Comparison of ENCODE assay signal across 1 cellular context in the genomic region with DNA sequence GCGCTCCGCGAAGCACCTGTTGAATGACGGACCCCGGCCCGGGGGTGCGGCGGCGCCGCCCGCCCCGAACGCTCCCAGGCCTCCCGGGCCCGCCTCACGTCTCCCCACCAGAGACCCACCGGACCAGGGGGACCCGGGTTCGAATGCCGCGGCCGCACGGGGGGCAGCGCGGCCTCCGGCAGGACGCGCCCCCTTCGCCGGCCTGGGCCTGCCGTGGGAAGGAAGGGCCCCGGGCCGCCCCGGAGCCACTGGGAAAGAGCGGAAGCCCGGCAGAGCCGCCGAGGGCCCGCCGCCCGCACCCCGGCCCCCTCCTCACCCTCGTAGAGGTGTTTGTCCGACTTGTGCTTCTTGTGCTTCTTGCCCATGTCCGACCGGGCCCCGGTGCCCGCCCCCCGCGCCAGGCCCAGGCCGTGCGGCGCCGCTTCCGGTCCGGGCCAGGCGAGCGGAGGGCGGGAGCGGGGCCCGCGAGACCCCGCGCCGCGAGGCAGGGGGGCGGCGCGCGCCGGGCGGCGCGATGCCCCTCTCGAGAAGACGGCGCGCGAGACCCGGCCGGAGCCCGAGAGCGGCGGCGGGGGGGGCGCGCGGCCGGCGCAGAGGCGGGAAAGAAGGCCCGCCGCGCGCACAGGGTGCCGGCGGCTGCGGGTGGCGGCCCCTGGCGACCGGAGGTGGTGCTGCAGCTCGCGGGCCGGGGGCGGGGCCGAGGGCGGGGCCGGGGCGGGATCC.
A peak's percentile ranks its signal among the peaks of the same experiment; 100 is the strongest.
TF ChIP-seq lines count a peak whose summit lies in the region.

BRD7 (minus strand) TSS at position 579 of the 723 bp plus-strand sequence; CDS start at position 365, 214 bp downstream.

TF ChIP-seq in HepG2, 621 proteins besides CTCF, POLR2A, EP300 and RAD21 (continued from another document and continues in another):
- TF ChIP-seq ZNF781 (CRISPR knock-in tag; IDR thresholded peaks at IDR 0.05; ENCODE audit: borderline replicate concordance, not compliant biosample characterization) (no peak), GFI1 (CRISPR knock-in tag; IDR thresholded peaks at IDR 0.05; ENCODE audit: borderline replicate concordance) (no peak), HOXD1 (CRISPR knock-in tag; IDR thresholded peaks at IDR 0.05) (no peak), SCMH1 (CRISPR knock-in tag; IDR thresholded peaks at IDR 0.05; ENCODE audit: borderline replicate concordance) (no peak), ZNF607 (CRISPR knock-in tag; IDR thresholded peaks at IDR 0.05; ENCODE audit: borderline replicate concordance) (no peak), HNRNPLL (IDR thresholded peaks at IDR 0.05; ENCODE audit: low read depth, low read length, poor library complexity, severe bottlenecking) (no peak), TCF12 (IDR thresholded peaks at IDR 0.05) (no peak), TCF12 (CRISPR knock-in tag; IDR thresholded peaks at IDR 0.05) (no peak), SSRP1 (CRISPR knock-in tag; IDR thresholded peaks at IDR 0.05) (no peak), PHB2 (IDR thresholded peaks at IDR 0.05; ENCODE audit: partially characterized antibody) (no peak), SP1 (IDR thresholded peaks at IDR 0.05) (no peak), SP1 (CRISPR knock-in tag; IDR thresholded peaks at IDR 0.05) (peak; percentile 41; the same call in 1 of the 2 replicates), ZNF605 (CRISPR knock-in tag; IDR thresholded peaks at IDR 0.05) (no peak), SIN3A (IDR thresholded peaks at IDR 0.05; ENCODE audit: borderline replicate concordance, low read depth, low read length) (peak; percentile 26; the same call in 1 of the 2 replicates), NFYB (CRISPR knock-in tag; IDR thresholded peaks at IDR 0.05) (no peak), ZMYM4 (CRISPR knock-in tag; IDR thresholded peaks at IDR 0.05) (peak; percentile 85), HDAC6 (IDR thresholded peaks at IDR 0.05; ENCODE audit: low read depth, low read length) (no peak), SMARCC2 (IDR thresholded peaks at IDR 0.05) (no peak), KAT2B (IDR thresholded peaks at IDR 0.05; ENCODE audit: borderline replicate concordance, low read depth, low read length) (no peak), TCF7L2 (IDR thresholded peaks at IDR 0.05; ENCODE audit: low read depth, low read length) (no peak), NKX3-1 (CRISPR knock-in tag; IDR thresholded peaks at IDR 0.05) (no peak), ZNF703 (CRISPR knock-in tag; IDR thresholded peaks at IDR 0.05; ENCODE audit: borderline replicate concordance) (no peak), RBAK (CRISPR knock-in tag; IDR thresholded peaks at IDR 0.05) (no peak), CREB3 (CRISPR knock-in tag; IDR thresholded peaks at IDR 0.05) (no peak), IRX3 (CRISPR knock-in tag; IDR thresholded peaks at IDR 0.05; ENCODE audit: borderline replicate concordance, low read depth) (no peak; the same call in 1 of the 2 replicates), ESRRA (CRISPR knock-in tag; IDR thresholded peaks at IDR 0.05; ENCODE audit: low read depth) (no peak), ZNF839 (CRISPR knock-in tag; IDR thresholded peaks at IDR 0.05; ENCODE audit: borderline replicate concordance) (no peak), ZNF335 (CRISPR knock-in tag; IDR thresholded peaks at IDR 0.05) (no peak), ZNF749 (CRISPR knock-in tag; IDR thresholded peaks at IDR 0.05; ENCODE audit: borderline replicate concordance) (no peak), HOXA9 (CRISPR knock-in tag; IDR thresholded peaks at IDR 0.05; ENCODE audit: borderline replicate concordance) (no peak), ZNF891 (CRISPR knock-in tag; IDR thresholded peaks at IDR 0.05) (no peak), ZNF232 (CRISPR knock-in tag; IDR thresholded peaks at IDR 0.05; ENCODE audit: borderline replicate concordance) (no peak), ATF1 (CRISPR knock-in tag; IDR thresholded peaks at IDR 0.05) (no peak), ZNF740 (CRISPR knock-in tag; IDR thresholded peaks at IDR 0.05) (peak; percentile 95), ZNF777 (CRISPR knock-in tag; IDR thresholded peaks at IDR 0.05) (no peak), PREB (CRISPR knock-in tag; IDR thresholded peaks at IDR 0.05) (no peak), TRAFD1 (CRISPR knock-in tag; IDR thresholded peaks at IDR 0.05; ENCODE audit: borderline replicate concordance) (no peak), RBM22 (optimal IDR thresholded peaks at IDR 0.05; ENCODE audit: low read length) (no peak), ZNF441 (CRISPR knock-in tag; IDR thresholded peaks at IDR 0.05; ENCODE audit: borderline replicate concordance) (no peak), KAT7 (CRISPR knock-in tag; IDR thresholded peaks at IDR 0.05; ENCODE audit: borderline replicate concordance) (0 out of 2 replicates have a peak, but pooled peaks have one; percentile 51), ZSCAN30 (CRISPR knock-in tag; IDR thresholded peaks at IDR 0.05) (no peak), TBX2 (CRISPR knock-in tag; IDR thresholded peaks at IDR 0.05; ENCODE audit: borderline replicate concordance) (no peak), JDP2 (CRISPR knock-in tag; IDR thresholded peaks at IDR 0.05; ENCODE audit: borderline replicate concordance) (no peak), MBNL3 (CRISPR knock-in tag; conservative IDR thresholded peaks at IDR 0.05) (no peak), MED13 (CRISPR knock-in tag; IDR thresholded peaks at IDR 0.05) (no peak), GLMP (CRISPR knock-in tag; IDR thresholded peaks at IDR 0.05; ENCODE audit: borderline replicate concordance) (no peak)
- TF ChIP-seq, protein P1, sequence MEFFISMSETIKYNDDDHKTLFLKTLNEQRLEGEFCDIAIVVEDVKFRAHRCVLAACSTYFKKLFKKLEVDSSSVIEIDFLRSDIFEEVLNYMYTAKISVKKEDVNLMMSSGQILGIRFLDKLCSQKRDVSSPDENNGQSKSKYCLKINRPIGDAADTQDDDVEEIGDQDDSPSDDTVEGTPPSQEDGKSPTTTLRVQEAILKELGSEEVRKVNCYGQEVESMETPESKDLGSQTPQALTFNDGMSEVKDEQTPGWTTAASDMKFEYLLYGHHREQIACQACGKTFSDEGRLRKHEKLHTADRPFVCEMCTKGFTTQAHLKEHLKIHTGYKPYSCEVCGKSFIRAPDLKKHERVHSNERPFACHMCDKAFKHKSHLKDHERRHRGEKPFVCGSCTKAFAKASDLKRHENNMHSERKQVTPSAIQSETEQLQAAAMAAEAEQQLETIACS (CRISPR knock-in tag; IDR thresholded peaks at IDR 0.05), result peak; percentile 56
- TF ChIP-seq, protein P2, sequence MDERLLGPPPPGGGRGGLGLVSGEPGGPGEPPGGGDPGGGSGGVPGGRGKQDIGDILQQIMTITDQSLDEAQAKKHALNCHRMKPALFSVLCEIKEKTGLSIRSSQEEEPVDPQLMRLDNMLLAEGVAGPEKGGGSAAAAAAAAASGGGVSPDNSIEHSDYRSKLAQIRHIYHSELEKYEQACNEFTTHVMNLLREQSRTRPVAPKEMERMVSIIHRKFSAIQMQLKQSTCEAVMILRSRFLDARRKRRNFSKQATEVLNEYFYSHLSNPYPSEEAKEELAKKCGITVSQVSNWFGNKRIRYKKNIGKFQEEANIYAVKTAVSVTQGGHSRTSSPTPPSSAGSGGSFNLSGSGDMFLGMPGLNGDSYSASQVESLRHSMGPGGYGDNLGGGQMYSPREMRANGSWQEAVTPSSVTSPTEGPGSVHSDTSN (CRISPR knock-in tag; IDR thresholded peaks at IDR 0.05), result no peak
- TF ChIP-seq, protein P3, sequence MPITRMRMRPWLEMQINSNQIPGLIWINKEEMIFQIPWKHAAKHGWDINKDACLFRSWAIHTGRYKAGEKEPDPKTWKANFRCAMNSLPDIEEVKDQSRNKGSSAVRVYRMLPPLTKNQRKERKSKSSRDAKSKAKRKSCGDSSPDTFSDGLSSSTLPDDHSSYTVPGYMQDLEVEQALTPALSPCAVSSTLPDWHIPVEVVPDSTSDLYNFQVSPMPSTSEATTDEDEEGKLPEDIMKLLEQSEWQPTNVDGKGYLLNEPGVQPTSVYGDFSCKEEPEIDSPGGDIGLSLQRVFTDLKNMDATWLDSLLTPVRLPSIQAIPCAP (CRISPR knock-in tag; IDR thresholded peaks at IDR 0.05; ENCODE audit: low read depth), result no peak
- TF ChIP-seq, protein P4, sequence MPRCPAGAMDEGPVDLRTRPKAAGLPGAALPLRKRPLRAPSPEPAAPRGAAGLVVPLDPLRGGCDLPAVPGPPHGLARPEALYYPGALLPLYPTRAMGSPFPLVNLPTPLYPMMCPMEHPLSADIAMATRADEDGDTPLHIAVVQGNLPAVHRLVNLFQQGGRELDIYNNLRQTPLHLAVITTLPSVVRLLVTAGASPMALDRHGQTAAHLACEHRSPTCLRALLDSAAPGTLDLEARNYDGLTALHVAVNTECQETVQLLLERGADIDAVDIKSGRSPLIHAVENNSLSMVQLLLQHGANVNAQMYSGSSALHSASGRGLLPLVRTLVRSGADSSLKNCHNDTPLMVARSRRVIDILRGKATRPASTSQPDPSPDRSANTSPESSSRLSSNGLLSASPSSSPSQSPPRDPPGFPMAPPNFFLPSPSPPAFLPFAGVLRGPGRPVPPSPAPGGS (CRISPR knock-in tag; IDR thresholded peaks at IDR 0.05), result peak; percentile 28; the same call in 1 of the 2 replicates
- TF ChIP-seq, protein P5, sequence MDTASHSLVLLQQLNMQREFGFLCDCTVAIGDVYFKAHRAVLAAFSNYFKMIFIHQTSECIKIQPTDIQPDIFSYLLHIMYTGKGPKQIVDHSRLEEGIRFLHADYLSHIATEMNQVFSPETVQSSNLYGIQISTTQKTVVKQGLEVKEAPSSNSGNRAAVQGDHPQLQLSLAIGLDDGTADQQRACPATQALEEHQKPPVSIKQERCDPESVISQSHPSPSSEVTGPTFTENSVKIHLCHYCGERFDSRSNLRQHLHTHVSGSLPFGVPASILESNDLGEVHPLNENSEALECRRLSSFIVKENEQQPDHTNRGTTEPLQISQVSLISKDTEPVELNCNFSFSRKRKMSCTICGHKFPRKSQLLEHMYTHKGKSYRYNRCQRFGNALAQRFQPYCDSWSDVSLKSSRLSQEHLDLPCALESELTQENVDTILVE (CRISPR knock-in tag; IDR thresholded peaks at IDR 0.05), result no peak; the same call in 1 of the 2 replicates
- TF ChIP-seq, protein P6, sequence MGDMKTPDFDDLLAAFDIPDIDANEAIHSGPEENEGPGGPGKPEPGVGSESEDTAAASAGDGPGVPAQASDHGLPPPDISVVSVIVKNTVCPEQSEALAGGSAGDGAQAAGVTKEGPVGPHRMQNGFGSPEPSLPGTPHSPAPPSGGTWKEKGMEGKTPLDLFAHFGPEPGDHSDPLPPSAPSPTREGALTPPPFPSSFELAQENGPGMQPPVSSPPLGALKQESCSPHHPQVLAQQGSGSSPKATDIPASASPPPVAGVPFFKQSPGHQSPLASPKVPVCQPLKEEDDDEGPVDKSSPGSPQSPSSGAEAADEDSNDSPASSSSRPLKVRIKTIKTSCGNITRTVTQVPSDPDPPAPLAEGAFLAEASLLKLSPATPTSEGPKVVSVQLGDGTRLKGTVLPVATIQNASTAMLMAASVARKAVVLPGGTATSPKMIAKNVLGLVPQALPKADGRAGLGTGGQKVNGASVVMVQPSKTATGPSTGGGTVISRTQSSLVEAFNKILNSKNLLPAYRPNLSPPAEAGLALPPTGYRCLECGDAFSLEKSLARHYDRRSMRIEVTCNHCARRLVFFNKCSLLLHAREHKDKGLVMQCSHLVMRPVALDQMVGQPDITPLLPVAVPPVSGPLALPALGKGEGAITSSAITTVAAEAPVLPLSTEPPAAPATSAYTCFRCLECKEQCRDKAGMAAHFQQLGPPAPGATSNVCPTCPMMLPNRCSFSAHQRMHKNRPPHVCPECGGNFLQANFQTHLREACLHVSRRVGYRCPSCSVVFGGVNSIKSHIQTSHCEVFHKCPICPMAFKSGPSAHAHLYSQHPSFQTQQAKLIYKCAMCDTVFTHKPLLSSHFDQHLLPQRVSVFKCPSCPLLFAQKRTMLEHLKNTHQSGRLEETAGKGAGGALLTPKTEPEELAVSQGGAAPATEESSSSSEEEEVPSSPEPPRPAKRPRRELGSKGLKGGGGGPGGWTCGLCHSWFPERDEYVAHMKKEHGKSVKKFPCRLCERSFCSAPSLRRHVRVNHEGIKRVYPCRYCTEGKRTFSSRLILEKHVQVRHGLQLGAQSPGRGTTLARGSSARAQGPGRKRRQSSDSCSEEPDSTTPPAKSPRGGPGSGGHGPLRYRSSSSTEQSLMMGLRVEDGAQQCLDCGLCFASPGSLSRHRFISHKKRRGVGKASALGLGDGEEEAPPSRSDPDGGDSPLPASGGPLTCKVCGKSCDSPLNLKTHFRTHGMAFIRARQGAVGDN (CRISPR knock-in tag; IDR thresholded peaks at IDR 0.05), result peak; percentile 64
